In the genomic region with DNA sequence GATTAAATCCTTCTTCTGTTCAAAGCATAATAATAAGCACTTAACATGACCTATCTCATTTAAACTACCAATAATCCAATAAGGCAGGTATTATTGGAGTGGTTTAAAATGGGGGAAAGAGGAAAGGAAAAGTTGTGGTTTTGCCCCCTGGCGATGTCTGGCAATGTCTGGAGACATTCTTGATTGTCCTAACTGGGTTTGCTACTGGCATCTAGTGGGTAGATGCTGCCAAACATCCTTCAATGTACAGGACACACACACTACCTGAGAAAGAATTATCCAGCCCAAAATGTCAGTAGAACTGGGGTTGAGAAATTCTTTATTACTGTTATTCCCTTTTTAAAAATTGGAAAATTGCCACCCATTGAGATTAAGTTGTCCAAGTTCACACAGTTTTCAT, we compare ENCODE assay signal across 22 cellular contexts.
"Had no signal": no experiment of that assay in that cellular context is flagged by ENCODE, and none has a peak within 500 bp of the region (broad histone marks: within the 10 kb centered on the region; RNA-seq: fewer than 3 reads in every experiment).

No MANE protein-coding gene starts in this region.

- H3K9me3 Mint-ChIP-seq: activated T-cell treated with anti-CD3 and anti-CD28 coated beads, Interleukin-2, amount 50 U/mL, for 72 hours; natural killer cell treated with Interleukin-12 subunit alpha and Interleukin-12 subunit beta and Interleukin-15 and Interleukin-18, amount 100 ng/mL, for 72 hours; stimulated activated effector memory CD8-positive, alpha-beta T cell treated with anti-CD3 and anti-CD28 coated beads, Interleukin-12 subunit alpha, Interleukin-12 subunit beta, amount 100 ng/mL, for 72 hours had no signal

- H3K36me3 Mint-ChIP-seq: natural killer cell treated with Interleukin-12 subunit alpha and Interleukin-12 subunit beta and Interleukin-15 and Interleukin-18, amount 100 ng/mL, for 72 hours; stimulated activated effector memory CD8-positive, alpha-beta T cell treated with anti-CD3 and anti-CD28 coated beads, Interleukin-12 subunit alpha, Interleukin-12 subunit beta, amount 100 ng/mL, for 72 hours had no signal

- DNase-seq: activated CD4-positive, alpha-beta T cell treated with anti-CD3 and anti-CD28 coated beads, Interleukin-2, amount 50 U/mL, for 1 hour; activated CD4-positive, CD25-positive, alpha-beta regulatory T cell treated with anti-CD3 and anti-CD28 coated beads, Interleukin-2, amount 50 U/mL, for 72 hours; activated effector memory CD4-positive, alpha-beta T cell treated with anti-CD3 and anti-CD28 coated beads, Interleukin-2, amount 50 U/mL, for 16 hours; activated naive CD4-positive, alpha-beta T cell treated with anti-CD3 and anti-CD28 coated beads, Interleukin-2, amount 50 U/mL, for 16 hours; activated T-cell treated with anti-CD3 and anti-CD28 coated beads, Interleukin-2, amount 50 U/mL, for 72 hours; aorta; brain microvascular endothelial cell; central memory CD4-positive, alpha-beta T cell; colonic mucosa; erythroblast; heart left ventricle; kidney; sigmoid colon; stimulated activated CD4-positive, alpha-beta T cell treated with anti-CD3 and anti-CD28 coated beads, Interleukin-4, amount 100 ng/mL, for 24 hours; upper lobe of left lung had no signal

- H3K4me1 Mint-ChIP-seq: stimulated activated effector memory CD8-positive, alpha-beta T cell treated with anti-CD3 and anti-CD28 coated beads, Interleukin-12 subunit alpha, Interleukin-12 subunit beta, amount 100 ng/mL, for 72 hours had no signal

- H3K27ac Mint-ChIP-seq: activated T-cell treated with anti-CD3 and anti-CD28 coated beads, Interleukin-2, amount 50 U/mL, for 72 hours; natural killer cell treated with Interleukin-12 subunit alpha and Interleukin-12 subunit beta and Interleukin-15 and Interleukin-18, amount 100 ng/mL, for 72 hours; stimulated activated effector memory CD8-positive, alpha-beta T cell treated with anti-CD3 and anti-CD28 coated beads, Interleukin-12 subunit alpha, Interleukin-12 subunit beta, amount 100 ng/mL, for 72 hours had no signal

- H3K36me3 ChIP-seq: brain microvascular endothelial cell, colonic mucosa, gastroesophageal sphincter, heart left ventricle, sigmoid colon, thoracic aorta, upper lobe of left lung had no signal

- H3K4me3 ChIP-seq: colonic mucosa, gastroesophageal sphincter, heart left ventricle, lung, sigmoid colon, thoracic aorta, upper lobe of left lung had no signal

- H3K27ac ChIP-seq: brain microvascular endothelial cell, colonic mucosa, gastroesophageal sphincter, heart left ventricle, parathyroid adenoma, sigmoid colon, thoracic aorta, upper lobe of left lung had no signal

- H3K79me2 ChIP-seq: parathyroid adenoma had no signal

- H3K4me1 ChIP-seq: colonic mucosa, gastroesophageal sphincter, heart left ventricle, parathyroid adenoma, sigmoid colon, upper lobe of left lung had no signal

- H3K9me3 ChIP-seq: colonic mucosa, heart left ventricle, sigmoid colon, thoracic aorta, upper lobe of left lung had no signal

- H3K9ac ChIP-seq: parathyroid adenoma had no signal

- H3K27me3 ChIP-seq: brain microvascular endothelial cell, colonic mucosa, upper lobe of left lung had no signal

- H2AFZ ChIP-seq: parathyroid adenoma had no signal

- ATAC-seq: activated T-cell treated with anti-CD3 and anti-CD28 coated beads, Interleukin-2, amount 50 U/mL, for 72 hours; gastroesophageal sphincter; heart left ventricle; left lobe of liver; natural killer cell treated with Interleukin-12 subunit alpha and Interleukin-12 subunit beta and Interleukin-15 and Interleukin-18, amount 100 ng/mL, for 72 hours; stimulated activated effector memory CD8-positive, alpha-beta T cell treated with anti-CD3 and anti-CD28 coated beads, Interleukin-12 subunit alpha, Interleukin-12 subunit beta, amount 100 ng/mL, for 72 hours had no signal

- H3K4me3 Mint-ChIP-seq: activated T-cell treated with anti-CD3 and anti-CD28 coated beads, Interleukin-2, amount 50 U/mL, for 72 hours; natural killer cell treated with Interleukin-12 subunit alpha and Interleukin-12 subunit beta and Interleukin-15 and Interleukin-18, amount 100 ng/mL, for 72 hours; stimulated activated effector memory CD8-positive, alpha-beta T cell treated with anti-CD3 and anti-CD28 coated beads, Interleukin-12 subunit alpha, Interleukin-12 subunit beta, amount 100 ng/mL, for 72 hours had no signal
